Comparison of ENCODE assay signal across 19 cellular contexts in genomic region chr1:94955767-94956632, GRCh38. TPM values are rescaled to one million over a fixed set of nuclear protein-coding genes. Genes with fewer than 3 reads are reported as not detected.
DNase-seq lines count a peak whose midpoint lies in the region; ATAC-seq, FAIRE-seq and TF ChIP-seq lines count a peak whose summit lies in the region.
"Had no signal": no experiment of that assay in that cellular context is flagged by ENCODE, and none has a peak within 500 bp of the region (broad histone marks: within the 10 kb centered on the region; RNA-seq: fewer than 3 reads in every experiment).

No MANE protein-coding gene starts in this region.

- WGBS in small intestine, 3 donors, result 26 to 49% (median 43%) methylated on average over 6 of the region's 6 CpGs

- DNase-seq in NCI-H446 (lab: John Stamatoyannopoulos, UW), result peak; percentile 40 to 93
- DNase-seq in endothelial cell (ENCODE audit: low spot score), result no peak
- peak; percentile 60 for DNase-seq in left lobe of liver (ENCODE audit: low spot score)
- peak; percentile 86 for DNase-seq in small intestine
- DNase-seq in GM13976 (ENCODE audit: low spot score), result no peak
- DNase-seq in RPMI8226, result no peak
- no peak for DNase-seq in NCI-H1436 treated with DMSO at 0.1 percent for 48 hours (lab: John Stamatoyannopoulos, UW)
- DNase-seq: activated T-cell treated with anti-CD3 and anti-CD28 coated beads for 4 hours; CD4-positive, alpha-beta T cell; MG63; NCI-H526 treated with DMSO at 0.1 percent for 48 hours; stimulated activated CD4-positive, alpha-beta T cell treated with anti-CD3 and anti-CD28 coated beads, Interleukin-2, amount 100 ng/mL, for 24 hours; stimulated activated naive CD4-positive, alpha-beta T cell treated with Interleukin-2 at 50 U/mL for 16 hours had no signal

- no peaks in the 10 kb centered on the region for H3K9me3 ChIP-seq in small intestine (ENCODE audit: control insufficient read depth, low read depth)

- no peak overlapping the region for H3K4me3 ChIP-seq in small intestine (ENCODE audit: low read depth in 1 of 2, low read length in 2 of 2)
- H3K4me3 ChIP-seq: MG63, neural progenitor cell, SK-N-MC had no signal

- no peaks in the 10 kb centered on the region for H3K36me3 Mint-ChIP-seq in endothelial cell (ENCODE audit: low read depth, unreplicated experiment)

- no peaks in the 10 kb centered on the region for H3K36me3 ChIP-seq in small intestine (ENCODE audit: control insufficient read depth in 2 of 2, insufficient read depth in 2 of 2, low read length in 2 of 2)
- H3K36me3 ChIP-seq: MG63, neural progenitor cell had no signal

- peaks cover 4% of the 10 kb centered on the region for H3K27me3 Mint-ChIP-seq in endothelial cell (ENCODE audit: unreplicated experiment)
- H3K27me3 Mint-ChIP-seq: CD4-positive, alpha-beta T cell had no signal

- no peaks in the 10 kb centered on the region for H3K27me3 ChIP-seq in small intestine (ENCODE audit: control insufficient read depth in 2 of 2, insufficient read depth in 2 of 2, low read length in 2 of 2)
- H3K27me3 ChIP-seq: MG63, neural progenitor cell had no signal

- peaks cover 33% of the 10 kb centered on the region for H3K4me1 Mint-ChIP-seq in endothelial cell (ENCODE audit: unreplicated experiment)

- ATAC-seq in left lobe of liver, result peak; percentile 63
- ATAC-seq in GM19023 (IDR thresholded peaks at IDR 0.05; ENCODE audit: unreplicated experiment), result no peak
- ATAC-seq: WTC11 had no signal

- no peak for FAIRE-seq in small intestine (lab: Jason Lieb, UNC)

- peak overlapping the region; percentile 3 to 30 for H3K27ac ChIP-seq in small intestine (ENCODE audit: low read depth in 1 of 2, low read length in 1 of 2)
- H3K27ac ChIP-seq: epithelial cell of prostate, HL-60, neural progenitor cell, SK-N-MC had no signal

- H3K27ac Mint-ChIP-seq in endothelial cell (ENCODE audit: unreplicated experiment), result peak overlapping the region; percentile 76
- H3K27ac Mint-ChIP-seq: CD4-positive, alpha-beta T cell; neural progenitor cell had no signal

- in situ Hi-C loops in GM13976 (cut with MboI; ENCODE audit: low sequenced_read_pairs, unreplicated experiment), result no loop called here

- H3K9me3 Mint-ChIP-seq in endothelial cell (ENCODE audit: unreplicated experiment), result no peaks in the 10 kb centered on the region
- H3K9me3 Mint-ChIP-seq: CD4-positive, alpha-beta T cell had no signal

- H3K4me3 Mint-ChIP-seq in endothelial cell (ENCODE audit: unreplicated experiment), result no peak overlapping the region
- H3K4me3 Mint-ChIP-seq: CD4-positive, alpha-beta T cell; neural progenitor cell; WTC11 had no signal

- TF ChIP-seq CTCF in endothelial cell (IDR thresholded peaks at IDR 0.05; ENCODE audit: unreplicated experiment) (no peak), GM13976 (IDR thresholded peaks at IDR 0.05; ENCODE audit: borderline replicate concordance, control extremely low read depth, extremely low read depth, insufficient read depth, missing control alignments) (no peak)

- peaks cover 4 to 10% of the 10 kb centered on the region in 2 donors for H3K4me1 ChIP-seq in small intestine (ENCODE audit: control insufficient read depth in 2 of 2, insufficient read depth in 1 of 2, low read depth in 1 of 2, low read length in 1 of 2)

RNA-seq across cellular contexts. Expression of gene CNN3, which starts 29.1 kb away (rescaled TPM):
- total RNA-seq in endothelial cell (ENCODE audit: unreplicated experiment), result 596 TPM
- total RNA-seq in left lobe of liver, result 80.2 TPM
- 100 to 1,000 TPM in 2 of 3 donors, 10 to 100 TPM in 1; 58.9 to 155 (median 132) TPM for polyA plus RNA-seq in small intestine

Comparison
In these comparisons a context has a peak if more than half of its experiments do, and no peak if none do; other contexts are left out.
1. DNase-seq: peak in NCI-H446 (2 of 2), left lobe of liver (single experiment) and small intestine (single experiment); none in endothelial cell (single experiment), GM13976 (single experiment), RPMI8226 (single experiment) and NCI-H1436 treated with DMSO at 0.1 percent for 48 hours (single experiment).